8 cellular contexts compared by ENCODE assay signal in genomic region chr2:192162392-192163042, GRCh38. TPM values are rescaled to one million over a fixed set of nuclear protein-coding genes. Genes with fewer than 3 reads are reported as not detected.
A peak's percentile ranks its signal among the peaks of the same experiment; 100 is the strongest.
DNase-seq lines count a peak whose midpoint lies in the region; ATAC-seq, FAIRE-seq and TF ChIP-seq lines count a peak whose summit lies in the region.

No MANE protein-coding gene starts in this region.

- DNase-seq in COR-L47 (lab: John Stamatoyannopoulos, UW) (peak; percentile 68), HTR-8/SVneo (ENCODE audit: insufficient read length, low spot score) (peak; percentile 32), RKO (ENCODE audit: low spot score) (peak; percentile 64), foreskin keratinocyte (peak; percentile 10 to 52), ovary (peak; percentile 38 to 79 (median 55)), transverse colon (peak; percentile 63)
- DNase-seq in activated T-helper 1 cell treated with anti-CD3 and anti-CD28 coated beads, Interleukin-12 subunit alpha, Interleukin-12 subunit beta, Interleukin-2, Interleukin-4 antibody, amounts not matched to agents 30 ng/mL and 10 ng/mL and 1 ng/mL, durations not matched to agents 14 hours and 24 hours and 36 hours (ENCODE audit: low spot score), result peak; percentile 37

- FAIRE-seq in HTR-8/SVneo (lab: Jason Lieb, UNC), result peak; percentile 74

- peaks cover 13% of the 10 kb centered on the region for H3K27me3 Mint-ChIP-seq in activated T-helper 1 cell treated with anti-CD3 and anti-CD28 coated beads, Interleukin-12 subunit alpha, Interleukin-12 subunit beta, Interleukin-2, Interleukin-4 antibody, amounts not matched to agents 30 ng/mL and 10 ng/mL and 1 ng/mL, durations not matched to agents 14 hours and 24 hours and 36 hours (ENCODE audit: insufficient read depth)

- intact Hi-C loops in activated T-helper 1 cell treated with anti-CD3 and anti-CD28 coated beads, Interleukin-12 subunit alpha, Interleukin-12 subunit beta, Interleukin-2, Interleukin-4 antibody, amounts not matched to agents 30 ng/mL and 10 ng/mL and 1 ng/mL, durations not matched to agents 14 hours and 24 hours and 36 hours (cut with micrococcal nuclease), result loop anchor here (1.0 to 2.0 kb wide), 6 partner anchors 32 to 997 kb away; partner anchors contain the start of gene TMEFF2
- intact Hi-C loops in ovary (cut with DNase I) (loop anchor here (2.0 to 10.0 kb wide), 3 partner anchors 348 to 608 kb away; no protein-coding TSS in a partner anchor), transverse colon (cut with DNase I; ENCODE audit: low total_unique reads) (loop anchor here (5.0 to 10.0 kb wide), 2 partner anchors 350 to 608 kb away; no protein-coding TSS in a partner anchor)

- in situ Hi-C loops in transverse colon (cut with MboI; ENCODE audit: low pct_ligation_motif_present in 1 of 4, low pct_unique_long_range_greater_than_20kb in 1 of 4, low sequenced_read_pairs in 3 of 4), result loop anchor here (5.0 to 25.0 kb wide), 5 partner anchors 345 to 610 kb away; no protein-coding TSS in a partner anchor

- no peaks in the 10 kb centered on the region for H3K9me3 ChIP-seq in ovary
- no peaks in the 10 kb centered on the region for H3K9me3 ChIP-seq in transverse colon

- H3K4me1 ChIP-seq in foreskin keratinocyte, result no peaks in the 10 kb centered on the region
- H3K4me1 ChIP-seq in ovary (ENCODE audit: insufficient read depth), result no peaks in the 10 kb centered on the region
- H3K4me1 ChIP-seq in transverse colon, result peaks cover 0 to 6% (median 4%) of the 10 kb centered on the region in 4 donors

- H3K4me3 ChIP-seq in ovary (no peak overlapping the region), transverse colon (peak overlapping the region in 1 of 4 donors; percentile 16)

- H3K27ac ChIP-seq in foreskin keratinocyte (no peak overlapping the region), ovary (no peak overlapping the region), transverse colon (no peak overlapping the region)

- 7 to 11% (median 9%) methylated on average over 4 of the region's 4 CpGs for WGBS in ovary, 3 donors
- 4 to 9% methylated on average over 4 of the region's 4 CpGs for WGBS in transverse colon (ENCODE audit: low coverage in 1 of 2), 2 donors

- ATAC-seq in GM19452 (IDR thresholded peaks at IDR 0.05; ENCODE audit: unreplicated experiment), result peak; percentile 82
- peak; percentile 71 for ATAC-seq in foreskin keratinocyte

- peak; percentile 94 for TF ChIP-seq CTCF in foreskin keratinocyte (conservative IDR thresholded peaks at IDR 0.05)
- TF ChIP-seq CTCF in ovary (IDR thresholded peaks at IDR 0.05), result peak; percentile 73 to 95 (median 95)
- TF ChIP-seq CTCF in transverse colon (IDR thresholded peaks at IDR 0.05), result peak; percentile 92 to 95 (median 95)

- no peaks in the 10 kb centered on the region for H3K36me3 Mint-ChIP-seq in activated T-helper 1 cell treated with anti-CD3 and anti-CD28 coated beads, Interleukin-12 subunit alpha, Interleukin-12 subunit beta, Interleukin-2, Interleukin-4 antibody, amounts not matched to agents 30 ng/mL and 10 ng/mL and 1 ng/mL, durations not matched to agents 14 hours and 24 hours and 36 hours (ENCODE audit: low read depth)

- H3K27ac Mint-ChIP-seq in activated T-helper 1 cell treated with anti-CD3 and anti-CD28 coated beads, Interleukin-12 subunit alpha, Interleukin-12 subunit beta, Interleukin-2, Interleukin-4 antibody, amounts not matched to agents 30 ng/mL and 10 ng/mL and 1 ng/mL, durations not matched to agents 14 hours and 24 hours and 36 hours, result no peak overlapping the region

- TF ChIP-seq POLR2A in ovary (IDR thresholded peaks at IDR 0.05) (no peak), transverse colon (IDR thresholded peaks at IDR 0.05) (no peak)

- peaks cover 8% of the 10 kb centered on the region for H3K4me1 Mint-ChIP-seq in activated T-helper 1 cell treated with anti-CD3 and anti-CD28 coated beads, Interleukin-12 subunit alpha, Interleukin-12 subunit beta, Interleukin-2, Interleukin-4 antibody, amounts not matched to agents 30 ng/mL and 10 ng/mL and 1 ng/mL, durations not matched to agents 14 hours and 24 hours and 36 hours (ENCODE audit: low read depth)

- no peak for TF ChIP-seq EP300 in ovary (IDR thresholded peaks at IDR 0.05)
- TF ChIP-seq EP300 in transverse colon (IDR thresholded peaks at IDR 0.05; ENCODE audit: low read depth), result no peak

- H3K9me3 Mint-ChIP-seq in activated T-helper 1 cell treated with anti-CD3 and anti-CD28 coated beads, Interleukin-12 subunit alpha, Interleukin-12 subunit beta, Interleukin-2, Interleukin-4 antibody, amounts not matched to agents 30 ng/mL and 10 ng/mL and 1 ng/mL, durations not matched to agents 14 hours and 24 hours and 36 hours, result no peaks in the 10 kb centered on the region

- H3K36me3 ChIP-seq in ovary (no peaks in the 10 kb centered on the region), transverse colon (no peaks in the 10 kb centered on the region)

- H3K4me3 Mint-ChIP-seq in activated T-helper 1 cell treated with anti-CD3 and anti-CD28 coated beads, Interleukin-12 subunit alpha, Interleukin-12 subunit beta, Interleukin-2, Interleukin-4 antibody, amounts not matched to agents 30 ng/mL and 10 ng/mL and 1 ng/mL, durations not matched to agents 14 hours and 24 hours and 36 hours, result no peak overlapping the region

- H3K27me3 ChIP-seq in foreskin keratinocyte (no peaks in the 10 kb centered on the region), ovary (no peaks in the 10 kb centered on the region), transverse colon (no peaks in the 10 kb centered on the region)

RNA-seq across cellular contexts. Expression of gene TMEFF2, which starts 32.2 kb away (rescaled TPM):
- not detected in 2 replicates for total RNA-seq in activated T-helper 1 cell treated with anti-CD3 and anti-CD28 coated beads, Interleukin-12 subunit alpha, Interleukin-12 subunit beta, Interleukin-2, Interleukin-4 antibody, amounts not matched to agents 30 ng/mL and 10 ng/mL and 1 ng/mL, durations not matched to agents 14 hours and 24 hours and 36 hours
- total RNA-seq in foreskin keratinocyte (not detected in 2 replicates), ovary (under 1 TPM in 2 of 7 donors, not detected in 5; 0.10 to 0.34 TPM), transverse colon (under 1 TPM in 2 of 4 donors, not detected in 2; 0.27 to 0.32 TPM)
- polyA plus RNA-seq in foreskin keratinocyte (not detected in 2 replicates), ovary (under 1 TPM; 0.05 to 0.07 TPM)
